10 cellular contexts compared by ENCODE assay signal in the genomic region with DNA sequence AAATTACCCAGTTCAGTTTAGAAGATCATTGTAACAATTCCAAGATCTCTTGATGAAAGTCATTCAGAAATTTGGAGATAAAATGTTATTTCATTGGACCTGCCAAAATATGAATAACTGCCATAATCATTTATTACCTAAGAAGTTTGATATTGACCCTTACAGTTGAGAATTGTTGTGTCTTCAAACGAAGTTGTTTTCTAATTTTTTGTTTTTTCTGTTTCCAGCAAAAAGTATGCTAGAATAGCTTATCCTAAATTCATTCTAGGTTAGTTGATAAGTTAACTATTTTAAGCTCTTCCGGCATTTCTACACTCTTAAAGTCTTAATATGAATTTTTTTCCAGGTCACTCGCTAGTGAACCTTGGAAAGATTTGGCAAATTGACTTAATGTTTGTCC. TPM values are rescaled to one million over a fixed set of nuclear protein-coding genes. Genes with fewer than 3 reads are reported as not detected.
"Had no signal": no experiment of that assay in that cellular context is flagged by ENCODE, and none has a peak within 500 bp of the region (broad histone marks: within the 10 kb centered on the region; RNA-seq: fewer than 3 reads in every experiment).

No MANE protein-coding gene starts in this region.

- H3K4me1 ChIP-seq: HAP-1 had no signal

- H3K4me3 ChIP-seq: GM23248, HAP-1 had no signal

- H3K9me3 ChIP-seq: HAP-1 had no signal

- DNase-seq: GM23248, GOT3, H7, HFFc6, KBM-7 had no signal

- FAIRE-seq: HepG2 had no signal

- H3K27ac ChIP-seq: GM23248, HL-60 had no signal

- H3K36me3 ChIP-seq: HAP-1 had no signal

- ATAC-seq: HCT116, HepG2 had no signal

- H3K9ac ChIP-seq: GM23248 had no signal

- H2AFZ ChIP-seq: GM23248 had no signal

RNA-seq across cellular contexts. Expression of gene CYP24A1, which starts 28.9 kb away (rescaled TPM):
- polyA plus RNA-seq: IgD-negative memory B cell had no signal
